Comparison of ENCODE assay signal across 8 cellular contexts in genomic region chr18:12744103-12744502, GRCh38. TPM values are rescaled to one million over a fixed set of nuclear protein-coding genes. Genes with fewer than 3 reads are reported as not detected.
DNase-seq lines count a peak whose midpoint lies in the region; ATAC-seq and TF ChIP-seq lines count a peak whose summit lies in the region.

No MANE protein-coding gene starts in this region.

- H3K9me3 Mint-ChIP-seq in osteocyte (ENCODE audit: unreplicated experiment) (no peaks in the 10 kb centered on the region), endothelial cell (ENCODE audit: unreplicated experiment) (no peaks in the 10 kb centered on the region)

- TF ChIP-seq EP300 in Ishikawa (IDR thresholded peaks at IDR 0.05; ENCODE audit: borderline replicate concordance) = no peak

- H3K4me3 Mint-ChIP-seq in osteocyte (ENCODE audit: unreplicated experiment) = no peak overlapping the region
- H3K4me3 Mint-ChIP-seq in endothelial cell (ENCODE audit: unreplicated experiment) = no peak overlapping the region

- no peak overlapping the region for H3K27ac Mint-ChIP-seq in osteocyte (ENCODE audit: unreplicated experiment)
- H3K27ac Mint-ChIP-seq in endothelial cell (ENCODE audit: unreplicated experiment) = no peak overlapping the region

- no peaks in the 10 kb centered on the region for H3K4me1 ChIP-seq in esophagus squamous epithelium

- H3K27ac ChIP-seq in esophagus squamous epithelium = no peak overlapping the region

- peak; percentile 68 for DNase-seq in DMS114 treated with DMSO at 0.1 percent for 48 hours (lab: John Stamatoyannopoulos, UW; ENCODE audit: unreplicated experiment)
- DNase-seq in SK-MEL-5 (ENCODE audit: low read depth, low spot score) = peak; percentile 80
- DNase-seq in esophagus squamous epithelium (lab: John Stamatoyannopoulos, UW) = no peak
- DNase-seq in osteocyte (ENCODE audit: extremely low spot score, unreplicated experiment) = no peak
- DNase-seq in endothelial cell (ENCODE audit: low spot score) = no peak

- H3K4me3 ChIP-seq in esophagus squamous epithelium = no peak overlapping the region

- no peaks in the 10 kb centered on the region for H3K9me3 ChIP-seq in esophagus squamous epithelium

- H3K4me1 Mint-ChIP-seq in osteocyte (ENCODE audit: unreplicated experiment) (peaks cover 19% of the 10 kb centered on the region), endothelial cell (ENCODE audit: unreplicated experiment) (no peaks in the 10 kb centered on the region)

- peak in 5 of 6 experiments; percentile 46 to 68 (median 53) for TF ChIP-seq CTCF in esophagus squamous epithelium (IDR thresholded peaks at IDR 0.05)
- peak; percentile 76 for TF ChIP-seq CTCF in osteocyte (IDR thresholded peaks at IDR 0.05)
- no peak for TF ChIP-seq CTCF in endothelial cell (IDR thresholded peaks at IDR 0.05; ENCODE audit: unreplicated experiment)

- peak; percentile 73 for TF ChIP-seq RAD21 in Ishikawa (IDR thresholded peaks at IDR 0.05; ENCODE audit: low read depth)

- peaks cover 0 to 7% (median 0%) of the 10 kb centered on the region in 4 donors for H3K27me3 ChIP-seq in esophagus squamous epithelium

- H3K36me3 ChIP-seq in esophagus squamous epithelium = no peaks in the 10 kb centered on the region

- no peak for TF ChIP-seq POLR2A in esophagus squamous epithelium (IDR thresholded peaks at IDR 0.05)

- intact Hi-C loops in esophagus squamous epithelium (cut with DNase I) = no loop called here

- ATAC-seq in GM21717 (IDR thresholded peaks at IDR 0.05; ENCODE audit: unreplicated experiment) (no peak), GM18858 (IDR thresholded peaks at IDR 0.05; ENCODE audit: unreplicated experiment) (no peak)

- in situ Hi-C loops in SK-MEL-5 (cut with HindIII; ENCODE audit: low pct_unique_long_range_greater_than_20kb, low sequenced_read_pairs) = no loop called here

- whole genome bisulfite sequencing in esophagus squamous epithelium, 2 donors = 1 to 2% methylated on average over 2 of the region's 2 CpGs

- no peaks in the 10 kb centered on the region for H3K36me3 Mint-ChIP-seq in osteocyte (ENCODE audit: unreplicated experiment)
- no peaks in the 10 kb centered on the region for H3K36me3 Mint-ChIP-seq in endothelial cell (ENCODE audit: low read depth, unreplicated experiment)

- no peaks in the 10 kb centered on the region for H3K27me3 Mint-ChIP-seq in osteocyte (ENCODE audit: unreplicated experiment)
- peaks cover 1% of the 10 kb centered on the region for H3K27me3 Mint-ChIP-seq in endothelial cell (ENCODE audit: unreplicated experiment)

TF ChIP-seq in Ishikawa, 13 proteins besides CTCF, POLR2A, EP300 and RAD21:
- TF ChIP-seq TCF12 (IDR thresholded peaks at IDR 0.05; ENCODE audit: low read depth) (no peak), NFIC (IDR thresholded peaks at IDR 0.05) (no peak), REST (IDR thresholded peaks at IDR 0.05; ENCODE audit: low read depth) (no peak), USF1 (IDR thresholded peaks at IDR 0.05) (no peak), CEBPB (IDR thresholded peaks at IDR 0.05) (no peak), TEAD4 (IDR thresholded peaks at IDR 0.05) (no peak), MAX (IDR thresholded peaks at IDR 0.05) (no peak), YY1 (IDR thresholded peaks at IDR 0.05; ENCODE audit: low read depth) (no peak), CREB1 (IDR thresholded peaks at IDR 0.05; ENCODE audit: low read depth) (no peak), EGR1 (IDR thresholded peaks at IDR 0.05) (no peak), FOXM1 (IDR thresholded peaks at IDR 0.05; ENCODE audit: borderline replicate concordance, low read depth) (no peak), TAF1 (IDR thresholded peaks at IDR 0.05; ENCODE audit: low read depth) (no peak), ZBTB7A (IDR thresholded peaks at IDR 0.05; ENCODE audit: low read depth) (no peak)

RNA-seq across cellular contexts. Expression of gene PSMG2, which starts 41.3 kb away (rescaled TPM):
- total RNA-seq in SK-MEL-5 (2014; rRNA removed; shearing (Covaris generic)) = 99.7 and 116 TPM in 2 replicates
- polyA plus RNA-seq in SK-MEL-5 (2015; cell fraction: cytosol; rRNA removed) = 54.0 and 78.2 TPM in 2 replicates
- polyA plus RNA-seq in SK-MEL-5 (2015; cell fraction: nucleus; rRNA removed) = 53.1 and 61.6 TPM in 2 replicates
- total RNA-seq in esophagus squamous epithelium = 10 to 100 TPM; 41.6 to 89.9 (median 71.2) TPM
- total RNA-seq in osteocyte = 63.4 and 68.1 TPM in 2 replicates
- 70.4 TPM for total RNA-seq in endothelial cell (ENCODE audit: unreplicated experiment)

RNA-seq across cellular contexts. Expression of gene CEP76, which starts 41.6 kb away (rescaled TPM):
- 9.0 and 12.6 TPM in 2 replicates for total RNA-seq in SK-MEL-5 (2014; rRNA removed; shearing (Covaris generic))
- polyA plus RNA-seq in SK-MEL-5 (2015; cell fraction: cytosol; rRNA removed) = 6.4 and 8.3 TPM in 2 replicates
- 11.5 and 19.3 TPM in 2 replicates for polyA plus RNA-seq in SK-MEL-5 (2015; cell fraction: nucleus; rRNA removed)
- total RNA-seq in esophagus squamous epithelium (10 to 100 TPM; 10.7 to 13.6 (median 11.6) TPM), osteocyte (6.9 and 7.2 TPM in 2 replicates), endothelial cell (ENCODE audit: unreplicated experiment) (9.3 TPM)

Comparison
In these comparisons a context has a peak if more than half of its experiments do, and no peak if none do; other contexts are left out.
1. DNase-seq: peak in DMS114 treated with DMSO at 0.1 percent for 48 hours (single experiment) and SK-MEL-5 (single experiment); none in esophagus squamous epithelium (single experiment), osteocyte (single experiment) and endothelial cell (single experiment).